In the genomic region with DNA sequence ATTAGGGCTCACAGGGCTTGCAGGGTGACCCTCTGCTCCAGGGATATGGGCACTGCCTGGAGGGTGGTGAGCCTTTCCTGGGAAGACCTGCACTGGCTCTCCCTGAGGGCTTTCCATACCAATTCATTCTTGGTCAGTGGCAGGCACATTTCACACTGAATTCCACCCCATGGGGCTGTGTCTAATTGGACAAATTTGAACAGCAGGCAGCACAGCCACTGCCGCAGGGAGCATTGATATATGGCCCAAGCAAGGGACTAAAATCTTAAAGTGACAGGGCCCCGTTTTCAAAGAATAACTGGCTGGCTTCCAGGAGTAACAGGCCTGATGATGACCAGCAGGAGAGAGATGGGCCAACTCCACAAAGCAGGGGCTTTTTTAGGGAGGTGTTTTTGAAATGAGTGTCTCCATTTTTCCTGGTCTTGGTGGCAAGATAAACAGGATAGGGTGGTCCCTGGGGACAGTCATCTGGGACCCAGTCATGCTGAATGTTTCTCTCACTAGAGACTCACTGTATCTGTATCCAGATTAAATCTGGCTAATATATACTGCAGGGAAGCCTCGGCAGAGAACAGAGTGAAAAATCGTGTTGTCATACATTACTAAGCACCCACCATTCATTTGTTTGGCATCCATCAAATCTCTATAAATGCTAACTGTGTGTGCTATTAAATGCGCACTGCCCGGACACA, we compare ENCODE assay signal across 12 cellular contexts.
A peak's percentile ranks its signal among the peaks of the same experiment; 100 is the strongest.
DNase-seq lines count a peak whose midpoint lies in the region; ATAC-seq and TF ChIP-seq lines count a peak whose summit lies in the region.
"Had no signal": no experiment of that assay in that cellular context is flagged by ENCODE, and none has a peak within 500 bp of the region (broad histone marks: within the 10 kb centered on the region; RNA-seq: fewer than 3 reads in every experiment).

No MANE protein-coding gene starts in this region.

- ATAC-seq in HG03135 (IDR thresholded peaks at IDR 0.05; ENCODE audit: unreplicated experiment) (no peak), HG03469 (IDR thresholded peaks at IDR 0.05; ENCODE audit: unreplicated experiment) (no peak)

- H3K9me3 Mint-ChIP-seq in HFFc6 = no peaks in the 10 kb centered on the region
- H3K9me3 Mint-ChIP-seq in T-helper 2 cell treated with Interferon-gamma antibody and Interleukin-4, amounts not matched to agents 5 μg/mL and 100 μg/mL, for 36 hours = no peaks in the 10 kb centered on the region

- H3K27me3 Mint-ChIP-seq in HFFc6 (ENCODE audit: insufficient read depth) = no peaks in the 10 kb centered on the region; the same call in 1 of the 2 replicates
- no peaks in the 10 kb centered on the region for H3K27me3 Mint-ChIP-seq in T-helper 2 cell treated with Interferon-gamma antibody and Interleukin-4, amounts not matched to agents 5 μg/mL and 100 μg/mL, for 36 hours (ENCODE audit: low read depth)

- no peak overlapping the region for H3K4me3 ChIP-seq in brain microvascular endothelial cell (ENCODE audit: low read depth, low read length)

- H3K36me3 Mint-ChIP-seq in HFFc6 (ENCODE audit: low read depth) = no peaks in the 10 kb centered on the region
- no peaks in the 10 kb centered on the region for H3K36me3 Mint-ChIP-seq in T-helper 2 cell treated with Interferon-gamma antibody and Interleukin-4, amounts not matched to agents 5 μg/mL and 100 μg/mL, for 36 hours (ENCODE audit: low read depth)

- no peaks in the 10 kb centered on the region for H3K27me3 ChIP-seq in brain microvascular endothelial cell (replicated peaks)

- peaks cover 47% of the 10 kb centered on the region for H3K4me1 Mint-ChIP-seq in HFFc6 (ENCODE audit: low read depth)
- H3K4me1 Mint-ChIP-seq in T-helper 2 cell treated with Interferon-gamma antibody and Interleukin-4, amounts not matched to agents 5 μg/mL and 100 μg/mL, for 36 hours (ENCODE audit: low read depth) = no peaks in the 10 kb centered on the region

- in situ Hi-C loops in brain microvascular endothelial cell (cut with HindIII; ENCODE audit: low pct_ligation_motif_present, low sequenced_read_pairs) = no loop called here

- no peak for TF ChIP-seq CTCF in HFFc6 (IDR thresholded peaks at IDR 0.05)
- no peak for TF ChIP-seq CTCF in brain microvascular endothelial cell (IDR thresholded peaks at IDR 0.05; ENCODE audit: low read depth, low read length, missing control alignments)

- H3K4me3 Mint-ChIP-seq in HFFc6 = peak overlapping the region; percentile 76
- H3K4me3 Mint-ChIP-seq in T-helper 2 cell treated with Interferon-gamma antibody and Interleukin-4, amounts not matched to agents 5 μg/mL and 100 μg/mL, for 36 hours = no peak overlapping the region

- H3K27ac Mint-ChIP-seq in HFFc6 = peak overlapping the region; percentile 86
- H3K27ac Mint-ChIP-seq in T-helper 2 cell treated with Interferon-gamma antibody and Interleukin-4, amounts not matched to agents 5 μg/mL and 100 μg/mL, for 36 hours = no peak overlapping the region

- H3K36me3 ChIP-seq in brain microvascular endothelial cell (replicated peaks) = no peaks in the 10 kb centered on the region

- H3K27ac ChIP-seq in brain microvascular endothelial cell = peak overlapping the region; percentile 17

- DNase-seq in AG08396 (ENCODE audit: low spot score) (peak; percentile 28), HFFc6 (peak; percentile 82), brain microvascular endothelial cell (peak; percentile 65), myocyte (ENCODE audit: low read depth) (peak; percentile 31), iPS-NIHi11 (ENCODE audit: low spot score) (no peak)
- DNase-seq in T-helper 2 cell treated with Interferon-gamma antibody and Interleukin-4, amounts not matched to agents 5 μg/mL and 100 μg/mL, for 36 hours (ENCODE audit: low spot score) = no peak
- DNase-seq: COR-L47; NCI-H1092 treated with DMSO at 0.1 percent for 48 hours; occipital lobe; stimulated activated CD4-positive, alpha-beta T cell treated with anti-CD3 and anti-CD28 coated beads, Interleukin-4, amount 100 ng/mL, for 4 hours had no signal

Comparison
In these comparisons a context has a peak if more than half of its experiments do, and no peak if none do; other contexts are left out.
1. DNase-seq: peak in AG08396 (single experiment), HFFc6 (single experiment), brain microvascular endothelial cell (single experiment) and myocyte (single experiment); none in T-helper 2 cell treated with Interferon-gamma antibody and Interleukin-4, amounts not matched to agents 5 μg/mL and 100 μg/mL, for 36 hours (single experiment) and iPS-NIHi11 (single experiment).